ENCODE assay signal across 1 cellular context in the genomic region with DNA sequence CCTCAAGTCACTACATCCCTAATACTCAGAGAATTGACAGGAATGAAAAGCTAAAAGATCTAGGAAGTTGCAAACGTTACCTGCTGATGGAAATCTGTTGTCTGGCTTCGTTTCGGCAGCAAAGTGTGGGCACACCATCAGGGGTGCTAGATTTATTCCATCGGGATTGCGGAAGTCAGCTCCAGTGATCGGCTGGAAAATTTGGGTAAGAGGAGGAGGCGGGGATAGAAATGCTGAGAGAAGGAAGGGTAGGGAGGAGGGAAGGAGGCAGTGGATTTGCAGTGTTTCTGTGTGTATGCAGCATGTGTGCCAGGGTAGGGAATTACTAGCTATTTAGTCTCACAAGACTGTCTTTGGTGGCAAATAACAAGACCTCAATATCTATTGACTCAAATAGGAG.
TF ChIP-seq lines count a peak whose summit lies in the region.

TSS of gene CTSK (minus strand) at position 127 of the 400 bp plus-strand sequence. CDS start 1,455 bp downstream, outside the sequence.

TF ChIP-seq in endothelial cell of umbilical vein, 7 proteins besides CTCF, POLR2A, EP300 and RAD21 (continued from another document):
- no peak for TF ChIP-seq GATA2 (IDR thresholded peaks at IDR 0.05; ENCODE audit: insufficient read depth, insufficient read length, low read depth, low read length)
- TF ChIP-seq, protein P1, sequence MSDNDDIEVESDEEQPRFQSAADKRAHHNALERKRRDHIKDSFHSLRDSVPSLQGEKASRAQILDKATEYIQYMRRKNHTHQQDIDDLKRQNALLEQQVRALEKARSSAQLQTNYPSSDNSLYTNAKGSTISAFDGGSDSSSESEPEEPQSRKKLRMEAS (IDR thresholded peaks at IDR 0.05; ENCODE audit: insufficient read depth, insufficient read length) = no peak
